Comparison of ENCODE assay signal across 1 cellular context in the genomic region with DNA sequence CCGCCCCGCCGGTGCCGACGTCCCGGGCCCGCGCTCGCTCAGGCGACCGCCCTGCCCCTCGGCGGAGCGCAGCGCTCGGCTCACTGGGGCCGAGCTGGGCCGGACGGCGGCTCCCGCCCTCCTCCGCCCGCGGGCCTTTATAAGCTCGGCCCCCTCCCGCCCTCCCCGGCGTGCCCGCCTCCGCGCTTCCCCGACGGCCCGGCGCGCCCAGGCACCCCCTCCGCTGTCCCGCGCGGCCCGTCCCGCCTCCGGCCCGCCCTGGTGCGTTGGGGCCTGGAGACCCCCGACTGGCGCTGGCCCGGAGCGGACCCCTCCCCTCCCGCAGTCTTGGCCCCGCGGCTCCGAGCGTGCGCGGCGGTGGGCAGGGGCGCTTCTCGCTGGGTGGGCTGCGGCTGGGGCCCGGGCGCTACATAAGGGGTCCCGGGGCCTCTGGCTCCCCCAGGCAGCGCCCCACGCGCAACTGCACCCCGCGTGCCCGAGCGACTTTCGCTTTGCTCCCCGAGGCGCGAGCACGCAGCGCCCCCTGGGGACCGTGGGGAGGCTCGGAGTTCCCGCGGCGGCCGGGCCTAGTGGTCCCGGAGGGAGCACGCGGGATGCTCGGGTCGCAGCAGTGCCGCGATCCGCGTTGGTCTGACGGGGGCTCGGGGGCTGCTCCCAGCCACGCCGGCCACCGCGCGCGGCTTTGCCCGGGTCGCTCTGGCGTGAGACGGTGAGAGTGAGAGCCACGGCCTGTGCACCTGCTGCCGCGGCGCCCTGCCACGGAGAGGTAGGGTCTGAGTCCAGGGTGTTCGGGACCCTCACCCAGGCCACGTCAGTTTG.
TF ChIP-seq lines count a peak whose summit lies in the region.

A gene with protein sequence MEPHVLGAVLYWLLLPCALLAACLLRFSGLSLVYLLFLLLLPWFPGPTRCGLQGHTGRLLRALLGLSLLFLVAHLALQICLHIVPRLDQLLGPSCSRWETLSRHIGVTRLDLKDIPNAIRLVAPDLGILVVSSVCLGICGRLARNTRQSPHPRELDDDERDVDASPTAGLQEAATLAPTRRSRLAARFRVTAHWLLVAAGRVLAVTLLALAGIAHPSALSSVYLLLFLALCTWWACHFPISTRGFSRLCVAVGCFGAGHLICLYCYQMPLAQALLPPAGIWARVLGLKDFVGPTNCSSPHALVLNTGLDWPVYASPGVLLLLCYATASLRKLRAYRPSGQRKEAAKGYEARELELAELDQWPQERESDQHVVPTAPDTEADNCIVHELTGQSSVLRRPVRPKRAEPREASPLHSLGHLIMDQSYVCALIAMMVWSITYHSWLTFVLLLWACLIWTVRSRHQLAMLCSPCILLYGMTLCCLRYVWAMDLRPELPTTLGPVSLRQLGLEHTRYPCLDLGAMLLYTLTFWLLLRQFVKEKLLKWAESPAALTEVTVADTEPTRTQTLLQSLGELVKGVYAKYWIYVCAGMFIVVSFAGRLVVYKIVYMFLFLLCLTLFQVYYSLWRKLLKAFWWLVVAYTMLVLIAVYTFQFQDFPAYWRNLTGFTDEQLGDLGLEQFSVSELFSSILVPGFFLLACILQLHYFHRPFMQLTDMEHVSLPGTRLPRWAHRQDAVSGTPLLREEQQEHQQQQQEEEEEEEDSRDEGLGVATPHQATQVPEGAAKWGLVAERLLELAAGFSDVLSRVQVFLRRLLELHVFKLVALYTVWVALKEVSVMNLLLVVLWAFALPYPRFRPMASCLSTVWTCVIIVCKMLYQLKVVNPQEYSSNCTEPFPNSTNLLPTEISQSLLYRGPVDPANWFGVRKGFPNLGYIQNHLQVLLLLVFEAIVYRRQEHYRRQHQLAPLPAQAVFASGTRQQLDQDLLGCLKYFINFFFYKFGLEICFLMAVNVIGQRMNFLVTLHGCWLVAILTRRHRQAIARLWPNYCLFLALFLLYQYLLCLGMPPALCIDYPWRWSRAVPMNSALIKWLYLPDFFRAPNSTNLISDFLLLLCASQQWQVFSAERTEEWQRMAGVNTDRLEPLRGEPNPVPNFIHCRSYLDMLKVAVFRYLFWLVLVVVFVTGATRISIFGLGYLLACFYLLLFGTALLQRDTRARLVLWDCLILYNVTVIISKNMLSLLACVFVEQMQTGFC (N-terminal part only) (minus strand): TSS at position 115 of the 819 bp plus-strand sequence. CDS start 256 bp downstream, outside the sequence.

TF ChIP-seq in HepG2, 621 proteins besides CTCF, POLR2A, EP300 and RAD21 (continued from another document and continues in another):
- TF ChIP-seq, protein P1, sequence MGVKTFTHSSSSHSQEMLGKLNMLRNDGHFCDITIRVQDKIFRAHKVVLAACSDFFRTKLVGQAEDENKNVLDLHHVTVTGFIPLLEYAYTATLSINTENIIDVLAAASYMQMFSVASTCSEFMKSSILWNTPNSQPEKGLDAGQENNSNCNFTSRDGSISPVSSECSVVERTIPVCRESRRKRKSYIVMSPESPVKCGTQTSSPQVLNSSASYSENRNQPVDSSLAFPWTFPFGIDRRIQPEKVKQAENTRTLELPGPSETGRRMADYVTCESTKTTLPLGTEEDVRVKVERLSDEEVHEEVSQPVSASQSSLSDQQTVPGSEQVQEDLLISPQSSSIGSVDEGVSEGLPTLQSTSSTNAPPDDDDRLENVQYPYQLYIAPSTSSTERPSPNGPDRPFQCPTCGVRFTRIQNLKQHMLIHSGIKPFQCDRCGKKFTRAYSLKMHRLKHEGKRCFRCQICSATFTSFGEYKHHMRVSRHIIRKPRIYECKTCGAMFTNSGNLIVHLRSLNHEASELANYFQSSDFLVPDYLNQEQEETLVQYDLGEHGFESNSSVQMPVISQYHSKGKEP (CRISPR knock-in tag; IDR thresholded peaks at IDR 0.05), result no peak
- no peak for TF ChIP-seq ZNF317 (CRISPR knock-in tag; IDR thresholded peaks at IDR 0.05)
- TF ChIP-seq ZNF737 (CRISPR knock-in tag; IDR thresholded peaks at IDR 0.05; ENCODE audit: borderline replicate concordance), result no peak
- TF ChIP-seq, protein P2, sequence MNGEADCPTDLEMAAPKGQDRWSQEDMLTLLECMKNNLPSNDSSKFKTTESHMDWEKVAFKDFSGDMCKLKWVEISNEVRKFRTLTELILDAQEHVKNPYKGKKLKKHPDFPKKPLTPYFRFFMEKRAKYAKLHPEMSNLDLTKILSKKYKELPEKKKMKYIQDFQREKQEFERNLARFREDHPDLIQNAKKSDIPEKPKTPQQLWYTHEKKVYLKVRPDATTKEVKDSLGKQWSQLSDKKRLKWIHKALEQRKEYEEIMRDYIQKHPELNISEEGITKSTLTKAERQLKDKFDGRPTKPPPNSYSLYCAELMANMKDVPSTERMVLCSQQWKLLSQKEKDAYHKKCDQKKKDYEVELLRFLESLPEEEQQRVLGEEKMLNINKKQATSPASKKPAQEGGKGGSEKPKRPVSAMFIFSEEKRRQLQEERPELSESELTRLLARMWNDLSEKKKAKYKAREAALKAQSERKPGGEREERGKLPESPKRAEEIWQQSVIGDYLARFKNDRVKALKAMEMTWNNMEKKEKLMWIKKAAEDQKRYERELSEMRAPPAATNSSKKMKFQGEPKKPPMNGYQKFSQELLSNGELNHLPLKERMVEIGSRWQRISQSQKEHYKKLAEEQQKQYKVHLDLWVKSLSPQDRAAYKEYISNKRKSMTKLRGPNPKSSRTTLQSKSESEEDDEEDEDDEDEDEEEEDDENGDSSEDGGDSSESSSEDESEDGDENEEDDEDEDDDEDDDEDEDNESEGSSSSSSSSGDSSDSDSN (CRISPR knock-in tag; IDR thresholded peaks at IDR 0.05), result peak; percentile 89
- TF ChIP-seq SOX6 (IDR thresholded peaks at IDR 0.05), result no peak
- peak; percentile 27; the same call in 1 of the 2 replicates for TF ChIP-seq SOX6 (CRISPR knock-in tag; IDR thresholded peaks at IDR 0.05)
- no peak for TF ChIP-seq ZKSCAN5 (CRISPR knock-in tag; IDR thresholded peaks at IDR 0.05)
- no peak for TF ChIP-seq NFRKB (IDR thresholded peaks at IDR 0.05)
- TF ChIP-seq, protein P3, sequence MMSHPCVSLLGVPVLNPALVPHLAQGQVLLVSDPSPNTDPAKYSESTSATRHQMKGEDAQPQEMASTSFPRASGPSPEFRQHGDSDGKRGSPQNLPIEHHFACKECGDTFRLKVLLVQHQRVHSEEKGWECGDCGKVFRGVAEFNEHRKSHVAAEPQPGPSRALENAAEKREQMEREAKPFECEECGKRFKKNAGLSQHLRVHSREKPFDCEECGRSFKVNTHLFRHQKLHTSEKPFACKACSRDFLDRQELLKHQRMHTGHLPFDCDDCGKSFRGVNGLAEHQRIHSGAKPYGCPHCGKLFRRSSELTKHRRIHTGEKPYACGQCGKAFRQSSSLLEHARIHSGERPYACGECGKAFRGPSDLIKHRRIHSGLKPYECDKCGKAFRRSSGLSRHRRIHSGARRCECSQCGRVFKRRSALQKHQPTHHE (CRISPR knock-in tag; IDR thresholded peaks at IDR 0.05; ENCODE audit: borderline replicate concordance), result no peak; the same call in 1 of the 2 replicates
- peak; percentile 86 for TF ChIP-seq ZSCAN31 (CRISPR knock-in tag; IDR thresholded peaks at IDR 0.05; ENCODE audit: low read depth)
- no peak for TF ChIP-seq ZMYM3 (CRISPR knock-in tag; IDR thresholded peaks at IDR 0.05)
- TF ChIP-seq, protein P4, sequence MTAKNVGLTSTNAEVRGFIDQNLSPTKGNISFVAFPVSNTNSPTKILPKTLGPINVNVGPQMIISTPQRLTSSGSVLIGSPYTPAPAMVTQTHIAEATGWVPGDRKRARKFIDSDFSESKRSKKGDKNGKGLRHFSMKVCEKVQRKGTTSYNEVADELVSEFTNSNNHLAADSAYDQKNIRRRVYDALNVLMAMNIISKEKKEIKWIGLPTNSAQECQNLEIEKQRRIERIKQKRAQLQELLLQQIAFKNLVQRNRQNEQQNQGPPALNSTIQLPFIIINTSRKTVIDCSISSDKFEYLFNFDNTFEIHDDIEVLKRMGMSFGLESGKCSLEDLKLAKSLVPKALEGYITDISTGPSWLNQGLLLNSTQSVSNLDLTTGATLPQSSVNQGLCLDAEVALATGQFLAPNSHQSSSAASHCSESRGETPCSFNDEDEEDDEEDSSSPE (CRISPR knock-in tag; IDR thresholded peaks at IDR 0.05), result peak; percentile 71
- no peak; the same call in 1 of the 2 replicates for TF ChIP-seq MTA3 (CRISPR knock-in tag; IDR thresholded peaks at IDR 0.05)
- peak; percentile 41; the same call in 1 of the 2 replicates for TF ChIP-seq ZNF713 (CRISPR knock-in tag; IDR thresholded peaks at IDR 0.05)
- TF ChIP-seq, protein P5, sequence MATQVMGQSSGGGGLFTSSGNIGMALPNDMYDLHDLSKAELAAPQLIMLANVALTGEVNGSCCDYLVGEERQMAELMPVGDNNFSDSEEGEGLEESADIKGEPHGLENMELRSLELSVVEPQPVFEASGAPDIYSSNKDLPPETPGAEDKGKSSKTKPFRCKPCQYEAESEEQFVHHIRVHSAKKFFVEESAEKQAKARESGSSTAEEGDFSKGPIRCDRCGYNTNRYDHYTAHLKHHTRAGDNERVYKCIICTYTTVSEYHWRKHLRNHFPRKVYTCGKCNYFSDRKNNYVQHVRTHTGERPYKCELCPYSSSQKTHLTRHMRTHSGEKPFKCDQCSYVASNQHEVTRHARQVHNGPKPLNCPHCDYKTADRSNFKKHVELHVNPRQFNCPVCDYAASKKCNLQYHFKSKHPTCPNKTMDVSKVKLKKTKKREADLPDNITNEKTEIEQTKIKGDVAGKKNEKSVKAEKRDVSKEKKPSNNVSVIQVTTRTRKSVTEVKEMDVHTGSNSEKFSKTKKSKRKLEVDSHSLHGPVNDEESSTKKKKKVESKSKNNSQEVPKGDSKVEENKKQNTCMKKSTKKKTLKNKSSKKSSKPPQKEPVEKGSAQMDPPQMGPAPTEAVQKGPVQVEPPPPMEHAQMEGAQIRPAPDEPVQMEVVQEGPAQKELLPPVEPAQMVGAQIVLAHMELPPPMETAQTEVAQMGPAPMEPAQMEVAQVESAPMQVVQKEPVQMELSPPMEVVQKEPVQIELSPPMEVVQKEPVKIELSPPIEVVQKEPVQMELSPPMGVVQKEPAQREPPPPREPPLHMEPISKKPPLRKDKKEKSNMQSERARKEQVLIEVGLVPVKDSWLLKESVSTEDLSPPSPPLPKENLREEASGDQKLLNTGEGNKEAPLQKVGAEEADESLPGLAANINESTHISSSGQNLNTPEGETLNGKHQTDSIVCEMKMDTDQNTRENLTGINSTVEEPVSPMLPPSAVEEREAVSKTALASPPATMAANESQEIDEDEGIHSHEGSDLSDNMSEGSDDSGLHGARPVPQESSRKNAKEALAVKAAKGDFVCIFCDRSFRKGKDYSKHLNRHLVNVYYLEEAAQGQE (IDR thresholded peaks at IDR 0.05; ENCODE audit: borderline replicate concordance in 1 of 2, low read depth in 1 of 2, low read length in 2 of 2), result no peak
- TF ChIP-seq, protein P6, sequence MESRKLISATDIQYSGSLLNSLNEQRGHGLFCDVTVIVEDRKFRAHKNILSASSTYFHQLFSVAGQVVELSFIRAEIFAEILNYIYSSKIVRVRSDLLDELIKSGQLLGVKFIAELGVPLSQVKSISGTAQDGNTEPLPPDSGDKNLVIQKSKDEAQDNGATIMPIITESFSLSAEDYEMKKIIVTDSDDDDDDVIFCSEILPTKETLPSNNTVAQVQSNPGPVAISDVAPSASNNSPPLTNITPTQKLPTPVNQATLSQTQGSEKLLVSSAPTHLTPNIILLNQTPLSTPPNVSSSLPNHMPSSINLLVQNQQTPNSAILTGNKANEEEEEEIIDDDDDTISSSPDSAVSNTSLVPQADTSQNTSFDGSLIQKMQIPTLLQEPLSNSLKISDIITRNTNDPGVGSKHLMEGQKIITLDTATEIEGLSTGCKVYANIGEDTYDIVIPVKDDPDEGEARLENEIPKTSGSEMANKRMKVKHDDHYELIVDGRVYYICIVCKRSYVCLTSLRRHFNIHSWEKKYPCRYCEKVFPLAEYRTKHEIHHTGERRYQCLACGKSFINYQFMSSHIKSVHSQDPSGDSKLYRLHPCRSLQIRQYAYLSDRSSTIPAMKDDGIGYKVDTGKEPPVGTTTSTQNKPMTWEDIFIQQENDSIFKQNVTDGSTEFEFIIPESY (CRISPR knock-in tag; IDR thresholded peaks at IDR 0.05), result peak; percentile 85
- no peak; the same call in 1 of the 2 replicates for TF ChIP-seq ZNF558 (CRISPR knock-in tag; IDR thresholded peaks at IDR 0.05; ENCODE audit: borderline replicate concordance)
- 0 out of 2 replicates have a peak, but pooled peaks have one; percentile 31 for TF ChIP-seq TP53 (CRISPR knock-in tag; conservative IDR thresholded peaks at IDR 0.05)
- no peak for TF ChIP-seq FOSL1 (CRISPR knock-in tag; IDR thresholded peaks at IDR 0.05; ENCODE audit: borderline replicate concordance)
- TF ChIP-seq, protein P7, sequence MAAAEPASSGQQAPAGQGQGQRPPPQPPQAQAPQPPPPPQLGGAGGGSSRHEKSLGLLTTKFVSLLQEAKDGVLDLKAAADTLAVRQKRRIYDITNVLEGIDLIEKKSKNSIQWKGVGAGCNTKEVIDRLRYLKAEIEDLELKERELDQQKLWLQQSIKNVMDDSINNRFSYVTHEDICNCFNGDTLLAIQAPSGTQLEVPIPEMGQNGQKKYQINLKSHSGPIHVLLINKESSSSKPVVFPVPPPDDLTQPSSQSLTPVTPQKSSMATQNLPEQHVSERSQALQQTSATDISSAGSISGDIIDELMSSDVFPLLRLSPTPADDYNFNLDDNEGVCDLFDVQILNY (CRISPR knock-in tag; conservative IDR thresholded peaks at IDR 0.05), result peak; percentile 83
- TF ChIP-seq REPIN1 (CRISPR knock-in tag; IDR thresholded peaks at IDR 0.05; ENCODE audit: borderline replicate concordance, low read depth), result peak; percentile 88
- TF ChIP-seq CC2D1A (CRISPR knock-in tag; IDR thresholded peaks at IDR 0.05), result no peak
- TF ChIP-seq, protein P8, sequence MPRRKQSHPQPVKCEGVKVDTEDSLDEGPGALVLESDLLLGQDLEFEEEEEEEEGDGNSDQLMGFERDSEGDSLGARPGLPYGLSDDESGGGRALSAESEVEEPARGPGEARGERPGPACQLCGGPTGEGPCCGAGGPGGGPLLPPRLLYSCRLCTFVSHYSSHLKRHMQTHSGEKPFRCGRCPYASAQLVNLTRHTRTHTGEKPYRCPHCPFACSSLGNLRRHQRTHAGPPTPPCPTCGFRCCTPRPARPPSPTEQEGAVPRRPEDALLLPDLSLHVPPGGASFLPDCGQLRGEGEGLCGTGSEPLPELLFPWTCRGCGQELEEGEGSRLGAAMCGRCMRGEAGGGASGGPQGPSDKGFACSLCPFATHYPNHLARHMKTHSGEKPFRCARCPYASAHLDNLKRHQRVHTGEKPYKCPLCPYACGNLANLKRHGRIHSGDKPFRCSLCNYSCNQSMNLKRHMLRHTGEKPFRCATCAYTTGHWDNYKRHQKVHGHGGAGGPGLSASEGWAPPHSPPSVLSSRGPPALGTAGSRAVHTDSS (CRISPR knock-in tag; conservative IDR thresholded peaks at IDR 0.05), result no peak
- TF ChIP-seq POGZ (CRISPR knock-in tag; IDR thresholded peaks at IDR 0.05), result 0 out of 2 replicates have a peak, but pooled peaks have one; percentile 25
- TF ChIP-seq, protein P9, sequence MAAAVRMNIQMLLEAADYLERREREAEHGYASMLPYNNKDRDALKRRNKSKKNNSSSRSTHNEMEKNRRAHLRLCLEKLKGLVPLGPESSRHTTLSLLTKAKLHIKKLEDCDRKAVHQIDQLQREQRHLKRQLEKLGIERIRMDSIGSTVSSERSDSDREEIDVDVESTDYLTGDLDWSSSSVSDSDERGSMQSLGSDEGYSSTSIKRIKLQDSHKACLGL (CRISPR knock-in tag; IDR thresholded peaks at IDR 0.05), result peak; percentile 71
- peak; percentile 86; the same call in 1 of the 2 replicates for TF ChIP-seq GLI4 (CRISPR knock-in tag; IDR thresholded peaks at IDR 0.05; ENCODE audit: borderline replicate concordance)
- no peak for TF ChIP-seq FLYWCH1 (CRISPR knock-in tag; IDR thresholded peaks at IDR 0.05)
- no peak for TF ChIP-seq ZNF484 (CRISPR knock-in tag; IDR thresholded peaks at IDR 0.05; ENCODE audit: borderline replicate concordance, low read depth)
- TF ChIP-seq TEAD2 (CRISPR knock-in tag; IDR thresholded peaks at IDR 0.05), result no peak
